Comparison of ENCODE assay signal across 15 cellular contexts in genomic region chr19:9854282-9854846, GRCh38.
"Had no signal": no experiment of that assay in that cellular context is flagged by ENCODE, and none has a peak within 500 bp of the region (broad histone marks: within the 10 kb centered on the region; RNA-seq: fewer than 3 reads in every experiment).

No MANE protein-coding gene starts in this region.

- H3K27ac Mint-ChIP-seq: activated T-helper 1 cell treated with anti-CD3 and anti-CD28 coated beads, Interleukin-12 subunit alpha, Interleukin-12 subunit beta, Interleukin-2, Interleukin-4 antibody, amounts not matched to agents 30 ng/mL and 10 ng/mL and 1 ng/mL, durations not matched to agents 14 hours and 24 hours and 36 hours; dendritic cell treated with granulocyte-macrophage colony-stimulating factor and Interleukin-4, amounts not matched to agents 40 ng/mL and 50 ng/mL, for 4 days; natural killer cell treated with Interleukin-12 subunit alpha and Interleukin-12 subunit beta and Interleukin-15 and Interleukin-18, amount 100 ng/mL, for 72 hours had no signal

- H3K36me3 Mint-ChIP-seq: natural killer cell treated with Interleukin-12 subunit alpha and Interleukin-12 subunit beta and Interleukin-15 and Interleukin-18, amount 100 ng/mL, for 72 hours had no signal

- H3K9me3 Mint-ChIP-seq: activated T-helper 1 cell treated with anti-CD3 and anti-CD28 coated beads, Interleukin-12 subunit alpha, Interleukin-12 subunit beta, Interleukin-2, Interleukin-4 antibody, amounts not matched to agents 30 ng/mL and 10 ng/mL and 1 ng/mL, durations not matched to agents 14 hours and 24 hours and 36 hours; dendritic cell treated with granulocyte-macrophage colony-stimulating factor and Interleukin-4, amounts not matched to agents 40 ng/mL and 50 ng/mL, for 4 days; natural killer cell treated with Interleukin-12 subunit alpha and Interleukin-12 subunit beta and Interleukin-15 and Interleukin-18, amount 100 ng/mL, for 72 hours had no signal

- ATAC-seq: activated CD4-positive, alpha-beta T cell treated with anti-CD3 and anti-CD28 coated beads for 36 hours; lower lobe of right lung; natural killer cell treated with Interleukin-12 subunit alpha and Interleukin-12 subunit beta and Interleukin-15 and Interleukin-18, amount 100 ng/mL, for 72 hours had no signal

- H3K4me3 Mint-ChIP-seq: activated CD4-positive, alpha-beta T cell treated with anti-CD3 and anti-CD28 coated beads for 36 hours; activated T-helper 1 cell treated with anti-CD3 and anti-CD28 coated beads, Interleukin-12 subunit alpha, Interleukin-12 subunit beta, Interleukin-2, Interleukin-4 antibody, amounts not matched to agents 30 ng/mL and 10 ng/mL and 1 ng/mL, durations not matched to agents 14 hours and 24 hours and 36 hours; dendritic cell treated with granulocyte-macrophage colony-stimulating factor and Interleukin-4, amounts not matched to agents 40 ng/mL and 50 ng/mL, for 4 days; natural killer cell treated with Interleukin-12 subunit alpha and Interleukin-12 subunit beta and Interleukin-15 and Interleukin-18, amount 100 ng/mL, for 72 hours had no signal

- H3K9me3 ChIP-seq: lower lobe of right lung, tibial nerve had no signal

- DNase-seq: activated CD4-positive, alpha-beta T cell treated with anti-CD3 and anti-CD28 coated beads for 36 hours; activated CD4-positive, alpha-beta T cell treated with anti-CD3 and anti-CD28 coated beads, Interleukin-2, amount 50 U/mL, for 48 hours; activated T-cell treated with anti-CD3 and anti-CD28 coated beads for 4 hours; effector memory CD4-positive, alpha-beta T cell; islet precursor cell; lower lobe of right lung; nucleus accumbens; stimulated activated CD8-positive, alpha-beta memory T cell treated with anti-CD3 and anti-CD28 coated beads, Interleukin-4, amount 100 ng/mL, for 48 hours; stimulated activated naive CD4-positive, alpha-beta T cell; substantia nigra; WERI-Rb-1 had no signal

- H3K27me3 Mint-ChIP-seq: activated CD4-positive, alpha-beta T cell treated with anti-CD3 and anti-CD28 coated beads for 36 hours; natural killer cell treated with Interleukin-12 subunit alpha and Interleukin-12 subunit beta and Interleukin-15 and Interleukin-18, amount 100 ng/mL, for 72 hours had no signal
